8 cellular contexts compared by ENCODE assay signal in genomic region chr6:30682181-30683117, GRCh38. TPM values are rescaled to one million over a fixed set of nuclear protein-coding genes. Genes with fewer than 3 reads are reported as not detected.
DNase-seq lines count a peak whose midpoint lies in the region; TF ChIP-seq lines count a peak whose summit lies in the region.

No MANE protein-coding gene starts in this region.

- H3K4ac ChIP-seq in H9 (ENCODE audit: low read depth, low read length), result no peak overlapping the region

- H3K36me3 Mint-ChIP-seq in H9 (ENCODE audit: insufficient read depth in 1 of 3, low read depth in 3 of 3), result peaks cover 3 to 24% (median 18%) of the 10 kb centered on the region in 3 experiments; a peak in 6 of 7 replicates

- no peak overlapping the region for H2AK5ac ChIP-seq in H9 (ENCODE audit: insufficient read length, low read length)

- H2BK20ac ChIP-seq in H9 (ENCODE audit: low read depth, low read length, poor library complexity, severe bottlenecking), result no peak overlapping the region

- H3K9me3 ChIP-seq in ES-I3 (ENCODE audit: control insufficient read depth, insufficient read depth, low read length) (no peaks in the 10 kb centered on the region), H9 (ENCODE audit: control insufficient read depth, low read depth, low read length) (no peaks in the 10 kb centered on the region)
- H3K9me3 ChIP-seq in effector memory CD4-positive, alpha-beta T cell (ENCODE audit: control insufficient read depth, low read length), result no peaks in the 10 kb centered on the region

- H3T11ph ChIP-seq in H9 (ENCODE audit: low read length), result no peak overlapping the region

- H2BK120ac ChIP-seq in H9 (ENCODE audit: low read depth, low read length, poor library complexity, severe bottlenecking), result no peak overlapping the region

- no peak overlapping the region for H2BK5ac ChIP-seq in H9 (ENCODE audit: insufficient read length, low read length)

- H3K56ac ChIP-seq in H9 (ENCODE audit: insufficient read length, low read depth, low read length), result no peak overlapping the region

- peak overlapping the region; percentile 35 to 73 for H3K4me3 Mint-ChIP-seq in H9

- H3K23me2 ChIP-seq in H9 (ENCODE audit: insufficient read length, low read depth, low read length, poor library complexity, severe bottlenecking), result peaks cover 16% of the 10 kb centered on the region

- H3K14ac ChIP-seq in H9 (ENCODE audit: insufficient read depth, low read length), result no peak overlapping the region

- peaks cover 24% of the 10 kb centered on the region for H3K4me1 ChIP-seq in ES-I3 (ENCODE audit: insufficient read depth, low read length)
- peaks cover 14% of the 10 kb centered on the region; the same call in 1 of the 2 replicates for H3K4me1 ChIP-seq in H9 (ENCODE audit: insufficient read depth, low read length)
- H3K4me1 ChIP-seq in effector memory CD4-positive, alpha-beta T cell (ENCODE audit: control insufficient read depth, insufficient read depth, low read length, poor library complexity, severe bottlenecking), result peaks cover 26% of the 10 kb centered on the region

- H2BK15ac ChIP-seq in H9 (ENCODE audit: low read depth, low read length), result no peak overlapping the region

- H2BK12ac ChIP-seq in H9 (ENCODE audit: insufficient read length, low read depth, low read length), result no peak overlapping the region

- no peak overlapping the region for H4K8ac ChIP-seq in H9 (replicated peaks; ENCODE audit: insufficient read length, low read depth, low read length)

- H3K27ac Mint-ChIP-seq in H9, result peak overlapping the region; percentile 91 to 92 (median 92)

- peaks cover 5% of the 10 kb centered on the region for H3K36me3 ChIP-seq in ES-I3 (ENCODE audit: insufficient read depth, low read length)
- peaks cover 11% of the 10 kb centered on the region for H3K36me3 ChIP-seq in effector memory CD4-positive, alpha-beta T cell (ENCODE audit: control insufficient read depth, insufficient read depth, low read length)

- H3K9me3 Mint-ChIP-seq in H9, result no peaks in the 10 kb centered on the region; a peak in 1 of 5 replicates

- peak overlapping the region; percentile 99 for H3K4me3 ChIP-seq in effector memory CD4-positive, alpha-beta T cell (ENCODE audit: insufficient read depth, low read depth, low read length, poor library complexity, severe bottlenecking)

- H2AFZ ChIP-seq in H9 (ENCODE audit: low read length), result no peak overlapping the region

- no peak overlapping the region for H3K18ac ChIP-seq in H9 (ENCODE audit: insufficient read length, low read depth, low read length)

- H3K4me2 ChIP-seq in H9 (ENCODE audit: insufficient read depth, insufficient read length, low read length), result peak overlapping the region; percentile 40

- TF ChIP-seq CTCF in H9 (conservative IDR thresholded peaks at IDR 0.05), result no peak

- H3K27ac ChIP-seq in H9 (ENCODE audit: insufficient read length, low read depth, low read length), result no peak overlapping the region
- H3K27ac ChIP-seq in effector memory CD4-positive, alpha-beta T cell (ENCODE audit: insufficient read depth, low read length, poor library complexity, severe bottlenecking), result peak overlapping the region; percentile 96

- DNase-seq in H9 (peak; percentile 54), NCI-H69 (lab: John Stamatoyannopoulos, UW) (peak; percentile 48), midbrain (lab: John Stamatoyannopoulos, UW) (peak; percentile 17), inferior parietal cortex (ENCODE audit: extremely low spot score) (no peak)
- DNase-seq in activated CD8-positive, alpha-beta memory T cell treated with anti-CD3 and anti-CD28 coated beads for 1 hour (ENCODE audit: extremely low read depth in 1 of 2, low read depth in 1 of 2), result peak; percentile 67 to 71
- peak; percentile 82 to 86 (median 86) for DNase-seq in effector memory CD4-positive, alpha-beta T cell
- DNase-seq in stimulated activated CD8-positive, alpha-beta memory T cell treated with anti-CD3 and anti-CD28 coated beads, Interleukin-15, amount 100 ng/mL, for 4 hours (ENCODE audit: low read depth in 2 of 2), result peak; percentile 74 to 80

- no peak overlapping the region for H3K23ac ChIP-seq in H9 (ENCODE audit: insufficient read length, low read depth, low read length)

- peaks cover 3% of the 10 kb centered on the region; the same call in 1 of the 2 replicates for H3K27me3 Mint-ChIP-seq in H9 (ENCODE audit: low read depth)

- no CpG with 5 or more reads among the region's 11 CpGs for WGBS in H9 (ENCODE audit: extremely low coverage, insufficient read length, low lambda C conversion rate)

- no peaks in the 10 kb centered on the region for H4K20me1 ChIP-seq in H9 (ENCODE audit: control insufficient read depth, insufficient read depth, insufficient read length)

- no peak overlapping the region for H4K5ac ChIP-seq in H9 (ENCODE audit: insufficient read length, low read depth, low read length)

- H3K27me3 ChIP-seq in H9 (ENCODE audit: insufficient read depth, low read length), result no peaks in the 10 kb centered on the region
- H3K27me3 ChIP-seq in effector memory CD4-positive, alpha-beta T cell (replicated peaks; ENCODE audit: control insufficient read depth, insufficient read depth, low read length, poor library complexity, severe bottlenecking), result no peaks in the 10 kb centered on the region

- H3K79me2 ChIP-seq in H9 (ENCODE audit: insufficient read depth, low read length), result peaks cover 2% of the 10 kb centered on the region; the same call in 1 of the 2 replicates

- H3K79me1 ChIP-seq in H9 (ENCODE audit: insufficient read depth, low read depth, low read length, poor library complexity, severe bottlenecking), result no peaks in the 10 kb centered on the region

- H3K4me1 Mint-ChIP-seq in H9, result peaks cover 58 to 62% of the 10 kb centered on the region in 2 experiments

- H4K91ac ChIP-seq in H9 (ENCODE audit: insufficient read length, low read depth, low read length), result no peak overlapping the region

- H3K9ac ChIP-seq in ES-I3 (ENCODE audit: low read depth, low read length) (peak overlapping the region; percentile 84), H9 (ENCODE audit: extremely low read depth, insufficient read length, low read length) (peak overlapping the region; percentile 27)

RNA-seq across cellular contexts. Expression of gene PPP1R18, which starts 4.0 kb away (rescaled TPM):
- total RNA-seq in H9 (2021), result 26.4 and 28.0 TPM in 2 replicates

RNA-seq across cellular contexts. Expression of gene NRM, which starts 8.3 kb away (rescaled TPM):
- total RNA-seq in H9 (2021), result 34.9 and 36.5 TPM in 2 replicates

RNA-seq across cellular contexts. Expression of gene DHX16, which starts 9.6 kb away (rescaled TPM):
- 34.5 and 34.8 TPM in 2 replicates for total RNA-seq in H9 (2021)

RNA-seq across cellular contexts. Expression of gene MDC1, which starts 34.6 kb away (rescaled TPM):
- total RNA-seq in H9 (2021), result 72.2 and 77.6 TPM in 2 replicates

RNA-seq across cellular contexts. Expression of gene C6orf136, which starts 35.5 kb away (rescaled TPM):
- 22.2 and 23.9 TPM in 2 replicates for total RNA-seq in H9 (2021)
